15 cellular contexts compared by ENCODE assay signal in the genomic region with DNA sequence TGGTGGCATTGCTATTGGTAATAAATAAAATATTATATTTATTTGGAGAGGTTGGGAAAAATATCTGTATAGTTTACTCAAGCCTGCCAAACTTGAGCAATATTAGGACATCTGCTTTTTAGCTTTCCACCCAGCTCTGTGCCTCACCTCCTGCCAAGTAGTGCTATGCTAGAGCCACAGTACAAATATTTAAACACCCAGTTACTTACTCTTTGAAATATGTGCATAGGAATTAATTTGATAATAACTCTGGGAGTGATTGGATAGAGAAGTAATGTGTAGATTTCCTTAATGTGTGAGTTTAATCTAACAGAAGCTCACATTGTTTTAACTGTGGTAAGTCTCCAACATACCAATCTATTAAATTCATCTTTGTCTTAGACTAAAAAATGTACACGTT.
"Had no signal": no experiment of that assay in that cellular context is flagged by ENCODE, and none has a peak within 500 bp of the region (broad histone marks: within the 10 kb centered on the region; RNA-seq: fewer than 3 reads in every experiment).

No MANE protein-coding gene starts in this region.

- ATAC-seq: mucosa of descending colon; naive thymus-derived CD8-positive, alpha-beta T cell; stimulated activated effector memory CD8-positive, alpha-beta T cell treated with anti-CD3 and anti-CD28 coated beads, Interleukin-12 subunit alpha, Interleukin-12 subunit beta, amount 100 ng/mL, for 72 hours had no signal

- H3K27ac ChIP-seq: coronary artery, esophagus muscularis mucosa, neutrophil, thyroid gland had no signal

- H3K4me1 Mint-ChIP-seq: activated CD4-positive, alpha-beta T cell treated with anti-CD3 and anti-CD28 coated beads, Interleukin-2, amount 10 ng/mL, durations not matched to agents 24 days and 14 days had no signal

- H3K36me3 ChIP-seq: esophagus muscularis mucosa, neutrophil, thyroid gland had no signal

- H3K4me3 Mint-ChIP-seq: activated CD4-positive, alpha-beta T cell treated with anti-CD3 and anti-CD28 coated beads, Interleukin-2, amount 10 ng/mL, durations not matched to agents 24 days and 14 days; naive thymus-derived CD8-positive, alpha-beta T cell; stimulated activated effector memory CD8-positive, alpha-beta T cell treated with anti-CD3 and anti-CD28 coated beads, Interleukin-12 subunit alpha, Interleukin-12 subunit beta, amount 100 ng/mL, for 72 hours; T-helper 2 cell treated with Interferon-gamma antibody and Interleukin-4, amounts not matched to agents 5 μg/mL and 100 μg/mL, for 36 hours had no signal

- DNase-seq: activated CD4-positive, alpha-beta T cell treated with anti-CD3 and anti-CD28 coated beads, Interleukin-2, amount 10 ng/mL, durations not matched to agents 24 days and 14 days; activated CD4-positive, CD25-positive, alpha-beta regulatory T cell; activated CD8-positive, alpha-beta memory T cell treated with anti-CD3 and anti-CD28 coated beads for 24 hours; activated naive CD4-positive, alpha-beta T cell treated with Interleukin-2 at 50 U/mL for 16 hours; activated T-cell treated with anti-CD3 and anti-CD28 coated beads for 4 hours; central memory CD4-positive, alpha-beta T cell; islet precursor cell; mucosa of descending colon; naive thymus-derived CD8-positive, alpha-beta T cell; thyroid gland had no signal

- H3K4me1 ChIP-seq: thyroid gland had no signal

- H3K27me3 ChIP-seq: esophagus muscularis mucosa, neutrophil, thyroid gland had no signal

- H3K4me3 ChIP-seq: coronary artery, esophagus muscularis mucosa, mucosa of descending colon, thyroid gland had no signal

- H3K27me3 Mint-ChIP-seq: activated CD4-positive, alpha-beta T cell treated with anti-CD3 and anti-CD28 coated beads, Interleukin-2, amount 10 ng/mL, durations not matched to agents 24 days and 14 days; naive thymus-derived CD8-positive, alpha-beta T cell had no signal

- H3K36me3 Mint-ChIP-seq: stimulated activated effector memory CD8-positive, alpha-beta T cell treated with anti-CD3 and anti-CD28 coated beads, Interleukin-12 subunit alpha, Interleukin-12 subunit beta, amount 100 ng/mL, for 72 hours had no signal

- H3K9me3 Mint-ChIP-seq: activated CD4-positive, alpha-beta T cell treated with anti-CD3 and anti-CD28 coated beads, Interleukin-2, amount 10 ng/mL, durations not matched to agents 24 days and 14 days; naive thymus-derived CD8-positive, alpha-beta T cell; stimulated activated effector memory CD8-positive, alpha-beta T cell treated with anti-CD3 and anti-CD28 coated beads, Interleukin-12 subunit alpha, Interleukin-12 subunit beta, amount 100 ng/mL, for 72 hours; T-helper 2 cell treated with Interferon-gamma antibody and Interleukin-4, amounts not matched to agents 5 μg/mL and 100 μg/mL, for 36 hours had no signal

- H3K27ac Mint-ChIP-seq: activated CD4-positive, alpha-beta T cell treated with anti-CD3 and anti-CD28 coated beads, Interleukin-2, amount 10 ng/mL, durations not matched to agents 24 days and 14 days; naive thymus-derived CD8-positive, alpha-beta T cell; stimulated activated effector memory CD8-positive, alpha-beta T cell treated with anti-CD3 and anti-CD28 coated beads, Interleukin-12 subunit alpha, Interleukin-12 subunit beta, amount 100 ng/mL, for 72 hours; T-helper 2 cell treated with Interferon-gamma antibody and Interleukin-4, amounts not matched to agents 5 μg/mL and 100 μg/mL, for 36 hours had no signal

- H3K9me3 ChIP-seq: esophagus muscularis mucosa, mucosa of descending colon, neutrophil, thyroid gland had no signal
